In the genomic region with DNA sequence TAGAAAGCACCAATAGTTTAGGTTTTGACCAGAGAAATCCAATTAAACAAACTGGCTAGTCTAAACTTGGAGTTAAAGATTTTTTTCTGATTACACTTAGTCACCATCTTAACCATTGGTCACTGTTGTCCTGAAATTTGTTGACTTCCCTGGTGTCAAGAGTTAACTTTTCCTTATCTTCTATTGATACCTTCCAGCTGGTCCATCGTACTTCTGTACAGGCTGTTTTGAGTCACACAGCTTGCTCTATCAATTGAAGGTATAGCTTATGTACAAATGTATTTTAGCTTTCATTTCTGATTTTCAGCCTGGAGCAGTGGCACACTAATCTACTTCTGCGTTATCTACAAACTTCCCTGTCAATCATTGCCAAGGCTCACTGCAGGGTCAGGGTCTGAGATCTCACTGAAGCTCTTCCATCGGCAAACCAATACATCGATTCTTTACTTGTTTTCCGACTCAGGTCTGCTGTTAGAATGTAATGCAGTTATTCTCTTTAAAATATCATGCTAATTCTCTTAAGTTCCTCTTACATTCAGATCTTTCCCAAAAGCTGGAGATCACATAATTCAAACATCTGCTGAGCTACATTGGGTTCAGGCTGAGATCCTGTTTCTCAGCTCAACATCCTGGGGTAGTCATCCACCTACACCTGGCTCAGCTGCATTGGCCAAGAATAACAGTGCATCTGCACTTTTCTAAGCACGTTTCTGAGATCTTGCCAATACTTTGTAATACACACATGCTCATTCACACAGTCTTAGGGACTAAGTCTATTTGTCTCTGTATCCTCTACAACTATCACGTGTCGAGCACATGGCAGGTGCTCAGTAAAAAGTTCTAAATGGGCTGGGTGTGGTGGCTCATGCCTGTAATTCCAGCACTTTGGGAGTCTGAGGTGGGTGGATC, we compare ENCODE assay signal across 16 cellular contexts. TPM values are rescaled to one million over a fixed set of nuclear protein-coding genes. Genes with fewer than 3 reads are reported as not detected.
DNase-seq lines count a peak whose midpoint lies in the region; ATAC-seq and TF ChIP-seq lines count a peak whose summit lies in the region.
"Had no signal": no experiment of that assay in that cellular context is flagged by ENCODE, and none has a peak within 500 bp of the region (broad histone marks: within the 10 kb centered on the region; RNA-seq: fewer than 3 reads in every experiment).

No MANE protein-coding gene starts in this region.

- peaks cover 25 to 28% of the 10 kb centered on the region in 2 donors for H3K36me3 Mint-ChIP-seq in stimulated activated naive B cell treated with anti-CD40 and anti-IgM and Interleukin-4, amounts not matched to agents 10 μg/mL and 1 μg/mL and 100 μg/mL, for 72 hours

- intact Hi-C loops in body of pancreas (cut with DNase I) = no loop called here

- DNase-seq in NCI-H2196 (lab: John Stamatoyannopoulos, UW; ENCODE audit: unreplicated experiment) (peak; percentile 4), NCI-H2196 treated with DMSO at 0.1 percent for 48 hours (lab: John Stamatoyannopoulos, UW; ENCODE audit: unreplicated experiment) (no peak), body of pancreas (peak in 3 of 4 donors; percentile 21 to 48 (median 41)), NCI-H774 (lab: John Stamatoyannopoulos, UW) (no peak), islet precursor cell (no peak)
- DNase-seq in stimulated activated naive B cell treated with anti-CD40 and anti-IgM and Interleukin-4, amounts not matched to agents 10 μg/mL and 1 μg/mL and 100 μg/mL, for 72 hours = no peak
- DNase-seq: 8988T; CD4-positive, alpha-beta memory T cell; DND-41; GOT3; NCI-H1092; NCI-H526 treated with DMSO at 0.1 percent for 48 hours had no signal

- no peak overlapping the region for H3K9ac ChIP-seq in liver (ENCODE audit: low read depth in 1 of 2, low read length in 2 of 2)
- H3K9ac ChIP-seq: KMS-11 had no signal

- no peaks in the 10 kb centered on the region for H3K9me3 Mint-ChIP-seq in stimulated activated naive B cell treated with anti-CD40 and anti-IgM and Interleukin-4, amounts not matched to agents 10 μg/mL and 1 μg/mL and 100 μg/mL, for 72 hours
- H3K9me3 Mint-ChIP-seq: CD4-positive, alpha-beta memory T cell had no signal

- H3K27ac ChIP-seq in body of pancreas (no peak overlapping the region), liver (ENCODE audit: low read depth in 1 of 2, low read length in 2 of 2) (no peak overlapping the region)
- H3K27ac ChIP-seq: KMS-11, SJSA1 had no signal

- H3K27me3 Mint-ChIP-seq in stimulated activated naive B cell treated with anti-CD40 and anti-IgM and Interleukin-4, amounts not matched to agents 10 μg/mL and 1 μg/mL and 100 μg/mL, for 72 hours = peaks cover 6 to 8% of the 10 kb centered on the region in 2 donors

- H3K36me3 ChIP-seq in body of pancreas (replicated peaks in 1 of 2; ENCODE audit: insufficient read depth in 1 of 2, low read depth in 2 of 2) (peaks cover 0 to 12% of the 10 kb centered on the region in 2 donors), liver (ENCODE audit: control insufficient read depth in 4 of 4, insufficient read depth in 3 of 4, low read depth in 1 of 4, low read length in 3 of 4) (peaks cover 0 to 21% (median 12%) of the 10 kb centered on the region in 4 donors)

- H3K4me1 ChIP-seq in body of pancreas (peaks cover 30% of the 10 kb centered on the region), liver (ENCODE audit: control insufficient read depth in 4 of 4, insufficient read depth in 4 of 4, low read length in 3 of 4) (peaks cover 2 to 30% (median 25%) of the 10 kb centered on the region in 4 donors)
- H3K4me1 ChIP-seq: SJSA1 had no signal

- ATAC-seq in body of pancreas (peak; percentile 69), HG02981 (IDR thresholded peaks at IDR 0.05; ENCODE audit: unreplicated experiment) (no peak)
- no peak for ATAC-seq in stimulated activated naive B cell treated with anti-CD40 and anti-IgM and Interleukin-4, amounts not matched to agents 10 μg/mL and 1 μg/mL and 100 μg/mL, for 72 hours (replicated peaks)

- H3K9me3 ChIP-seq in body of pancreas = no peaks in the 10 kb centered on the region
- H3K9me3 ChIP-seq in liver (ENCODE audit: control insufficient read depth in 4 of 4, low read length in 3 of 4) = no peaks in the 10 kb centered on the region
- H3K9me3 ChIP-seq: SJSA1 had no signal

- WGBS in body of pancreas, 2 donors = 13 to 20% methylated on average over 8 of the region's 8 CpGs
- WGBS in liver = 27% methylated on average over 8 of the region's 8 CpGs

- no peak overlapping the region for H3K4me3 ChIP-seq in body of pancreas
- no peak overlapping the region for H3K4me3 ChIP-seq in liver (ENCODE audit: low read depth in 1 of 3, low read length in 3 of 3)
- H3K4me3 ChIP-seq: SJSA1 had no signal

- H3K27ac Mint-ChIP-seq in stimulated activated naive B cell treated with anti-CD40 and anti-IgM and Interleukin-4, amounts not matched to agents 10 μg/mL and 1 μg/mL and 100 μg/mL, for 72 hours = peak overlapping the region; percentile 14

- H3K27me3 ChIP-seq in body of pancreas (no peaks in the 10 kb centered on the region), liver (ENCODE audit: control insufficient read depth in 4 of 4, insufficient read depth in 4 of 4, low read length in 3 of 4) (no peaks in the 10 kb centered on the region)
- H3K27me3 ChIP-seq: SJSA1 had no signal

- no peak overlapping the region for H3K4me3 Mint-ChIP-seq in stimulated activated naive B cell treated with anti-CD40 and anti-IgM and Interleukin-4, amounts not matched to agents 10 μg/mL and 1 μg/mL and 100 μg/mL, for 72 hours
- H3K4me3 Mint-ChIP-seq: CD4-positive, alpha-beta memory T cell had no signal

- TF ChIP-seq RAD21 in liver (IDR thresholded peaks at IDR 0.05) = peak in 1 of 2 donors; percentile 19

- TF ChIP-seq POLR2A in body of pancreas (IDR thresholded peaks at IDR 0.05) = no peak

- peaks cover 6 to 7% of the 10 kb centered on the region in 2 donors for H3K4me1 Mint-ChIP-seq in stimulated activated naive B cell treated with anti-CD40 and anti-IgM and Interleukin-4, amounts not matched to agents 10 μg/mL and 1 μg/mL and 100 μg/mL, for 72 hours

- TF ChIP-seq CTCF in body of pancreas (IDR thresholded peaks at IDR 0.05) (no peak), liver (IDR thresholded peaks at IDR 0.05; ENCODE audit: low read depth, low read length, missing input control) (no peak)

TF ChIP-seq in liver, 16 proteins besides CTCF, POLR2A, EP300 and RAD21:
- TF ChIP-seq TAF1 (conservative IDR thresholded peaks at IDR 0.05) = no peak
- TF ChIP-seq SP1 (IDR thresholded peaks at IDR 0.05) = peak; percentile 37
- peak; percentile 4 to 48 for TF ChIP-seq RXRA (IDR thresholded peaks at IDR 0.05)
- no peak for TF ChIP-seq JUND (IDR thresholded peaks at IDR 0.05)
- TF ChIP-seq HNF4A (conservative IDR thresholded peaks at IDR 0.05) = peak; percentile 53 to 54
- TF ChIP-seq ZBTB33 (IDR thresholded peaks at IDR 0.05) = peak; percentile 18
- TF ChIP-seq MAX (IDR thresholded peaks at IDR 0.05) = peak; percentile 33
- no peak for TF ChIP-seq EGR1 (IDR thresholded peaks at IDR 0.05; ENCODE audit: low read depth in 2 of 2)
- no peak for TF ChIP-seq ATF3 (IDR thresholded peaks at IDR 0.05)
- TF ChIP-seq NR2F2 (IDR thresholded peaks at IDR 0.05) = no peak

RNA-seq across cellular contexts. Expression of gene MRPS33, which starts 11.3 kb away (rescaled TPM):
- total RNA-seq in body of pancreas = 1 to 10 TPM; 4.6 to 9.9 TPM
- 10 to 100 TPM; 15.0 to 17.0 TPM for total RNA-seq in liver
- 10 to 100 TPM; 56.3 to 82.3 TPM for polyA plus RNA-seq in liver

Comparison
In these comparisons a context has a peak if more than half of its experiments do, and no peak if none do; other contexts are left out.
1. DNase-seq: peak in NCI-H2196 (single experiment) and body of pancreas (3 of 4); none in NCI-H2196 treated with DMSO at 0.1 percent for 48 hours (single experiment), stimulated activated naive B cell treated with anti-CD40 and anti-IgM and Interleukin-4, amounts not matched to agents 10 μg/mL and 1 μg/mL and 100 μg/mL, for 72 hours (single experiment), NCI-H774 (single experiment) and islet precursor cell (single experiment).